ENCODE assay signal across 8 cellular contexts in the genomic region with DNA sequence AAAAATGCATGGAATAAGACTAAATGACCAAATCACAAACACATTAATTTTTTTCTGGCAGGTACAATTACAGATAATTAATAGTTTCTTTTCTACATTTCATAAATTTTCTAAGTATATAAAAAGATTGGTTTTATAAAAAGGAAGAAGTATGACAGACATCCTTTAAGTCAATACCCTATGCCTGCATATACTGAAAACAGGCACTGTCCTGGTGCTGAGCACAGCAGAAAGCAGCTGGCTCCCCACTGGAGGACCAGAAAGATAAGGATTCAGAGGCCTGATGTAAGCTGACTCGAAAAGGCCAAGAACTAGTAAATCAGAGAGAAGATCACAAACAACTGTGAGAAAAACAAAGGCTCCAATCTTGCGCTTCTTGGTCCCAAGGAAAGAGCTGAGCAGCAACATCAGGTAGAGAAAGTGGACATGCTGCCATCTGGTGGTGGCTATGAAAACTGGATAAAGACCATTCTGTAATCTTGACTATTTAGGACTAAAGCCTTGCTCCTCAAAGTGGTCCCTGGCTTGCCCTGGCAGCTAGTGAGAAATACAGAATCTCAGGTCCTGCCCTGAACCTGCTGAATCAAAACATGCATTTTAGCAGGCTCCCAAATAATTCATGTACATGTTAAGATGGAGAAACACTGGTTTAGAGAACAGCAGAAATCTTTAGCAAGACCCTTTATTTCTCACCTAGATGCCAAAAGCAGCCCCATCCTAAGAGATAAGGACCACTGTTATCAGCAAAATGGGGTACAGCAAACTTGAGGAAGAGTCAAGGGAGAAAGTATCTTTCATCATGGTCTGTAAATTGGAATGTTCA.
A peak's percentile ranks its signal among the peaks of the same experiment; 100 is the strongest.
DNase-seq lines count a peak whose midpoint lies in the region; ATAC-seq and TF ChIP-seq lines count a peak whose summit lies in the region.

No MANE protein-coding gene starts in this region.

- no peaks in the 10 kb centered on the region for H3K9me3 ChIP-seq in OCI-LY1 (ENCODE audit: low read length)
- no peaks in the 10 kb centered on the region for H3K9me3 ChIP-seq in neural progenitor cell (ENCODE audit: low read depth)
- no peaks in the 10 kb centered on the region for H3K9me3 ChIP-seq in upper lobe of left lung

- H3K36me3 ChIP-seq in OCI-LY1 (ENCODE audit: insufficient read depth, low read length) = peaks cover 66% of the 10 kb centered on the region
- H3K36me3 ChIP-seq in neural progenitor cell = no peaks in the 10 kb centered on the region
- peaks cover 0 to 20% (median 0%) of the 10 kb centered on the region in 4 donors for H3K36me3 ChIP-seq in upper lobe of left lung

- no peaks in the 10 kb centered on the region for H3K27me3 Mint-ChIP-seq in neural progenitor cell (ENCODE audit: insufficient read depth, low read depth)

- H3K4me1 Mint-ChIP-seq in neural progenitor cell = no peaks in the 10 kb centered on the region

- no peak overlapping the region for H3K9ac ChIP-seq in OCI-LY1 (ENCODE audit: low read length)
- no peak overlapping the region for H3K9ac ChIP-seq in neural progenitor cell

- TF ChIP-seq CTCF in OCI-LY1 (IDR thresholded peaks at IDR 0.05; ENCODE audit: low read length) (peak; percentile 75), neural progenitor cell (IDR thresholded peaks at IDR 0.05) (peak; percentile 90), upper lobe of left lung (IDR thresholded peaks at IDR 0.05) (peak; percentile 57 to 70 (median 63))

- H3F3A ChIP-seq in OCI-LY1 (ENCODE audit: insufficient read depth, low read length) (no peaks in the 10 kb centered on the region), neural progenitor cell (ENCODE audit: low read depth) (no peaks in the 10 kb centered on the region)

- H2AFZ ChIP-seq in OCI-LY1 (ENCODE audit: low read length) = no peak overlapping the region
- peak overlapping the region; percentile 96 for H2AFZ ChIP-seq in neural progenitor cell (replicated peaks)

- no peak overlapping the region for H3K27ac Mint-ChIP-seq in neural progenitor cell

- H3K4me1 ChIP-seq in OCI-LY1 (ENCODE audit: insufficient read depth, low read length, severe bottlenecking) = peaks cover 3% of the 10 kb centered on the region
- peaks cover 18% of the 10 kb centered on the region for H3K4me1 ChIP-seq in neural progenitor cell
- H3K4me1 ChIP-seq in upper lobe of left lung = no peaks in the 10 kb centered on the region

- no peaks in the 10 kb centered on the region for H4K20me1 ChIP-seq in OCI-LY1 (ENCODE audit: insufficient read depth, low read length)
- no peaks in the 10 kb centered on the region for H4K20me1 ChIP-seq in neural progenitor cell (ENCODE audit: low read depth)

- DNase-seq in DMS53 treated with DMSO at 0.1 percent for 48 hours (lab: John Stamatoyannopoulos, UW; ENCODE audit: unreplicated experiment) (peak; percentile 5), HK-2 (ENCODE audit: unreplicated experiment) (peak; percentile 24), fibroblast of peridontal ligament (ENCODE audit: extremely low read depth) (peak; percentile 77), neural progenitor cell (ENCODE audit: low spot score) (peak; percentile 84), upper lobe of left lung (peak in 1 of 2 donors; percentile 41)
- DNase-seq in activated T-cell treated with anti-CD3 and anti-CD28 coated beads, Interleukin-2, amount 50 U/mL, for 1 hour = peak; percentile 27

- H3K4me3 Mint-ChIP-seq in neural progenitor cell = no peak overlapping the region

- no peak overlapping the region for H3K4me2 ChIP-seq in OCI-LY1 (ENCODE audit: low read length)
- peak overlapping the region; percentile 23 for H3K4me2 ChIP-seq in neural progenitor cell

- ATAC-seq in GM19468 (IDR thresholded peaks at IDR 0.05; ENCODE audit: extremely low read depth, unreplicated experiment) (peak; percentile 85), upper lobe of left lung (ENCODE audit: low FRiP score in 2 of 2) (peak; percentile 80 to 88)

- TF ChIP-seq EP300 in upper lobe of left lung (IDR thresholded peaks at IDR 0.05) = no peak

- no peaks in the 10 kb centered on the region for H3K9me2 ChIP-seq in OCI-LY1 (ENCODE audit: low read depth, low read length)

- H3K27me3 ChIP-seq in OCI-LY1 (ENCODE audit: insufficient read depth, low read length) (no peaks in the 10 kb centered on the region), neural progenitor cell (no peaks in the 10 kb centered on the region), upper lobe of left lung (no peaks in the 10 kb centered on the region)

- TF ChIP-seq POLR2A in upper lobe of left lung (IDR thresholded peaks at IDR 0.05) = no peak

- H3K9me3 Mint-ChIP-seq in neural progenitor cell = no peaks in the 10 kb centered on the region

- H3K27ac ChIP-seq in OCI-LY1 (ENCODE audit: low read depth, low read length, poor library complexity, severe bottlenecking) (no peak overlapping the region), neural progenitor cell (no peak overlapping the region), upper lobe of left lung (no peak overlapping the region)

- 24% methylated on average over 2 of the region's 2 CpGs for WGBS in upper lobe of left lung, 2 donors

- H3K79me2 ChIP-seq in OCI-LY1 (ENCODE audit: insufficient read depth, low read length) = no peaks in the 10 kb centered on the region
- H3K79me2 ChIP-seq in neural progenitor cell (ENCODE audit: low read depth) = no peaks in the 10 kb centered on the region

- H3K36me3 Mint-ChIP-seq in neural progenitor cell = no peaks in the 10 kb centered on the region

- H3K4me3 ChIP-seq in OCI-LY1 (ENCODE audit: low read depth, low read length, poor library complexity, severe bottlenecking) (no peak overlapping the region), neural progenitor cell (no peak overlapping the region), upper lobe of left lung (no peak overlapping the region)
